16 cellular contexts compared by ENCODE assay signal in the genomic region with DNA sequence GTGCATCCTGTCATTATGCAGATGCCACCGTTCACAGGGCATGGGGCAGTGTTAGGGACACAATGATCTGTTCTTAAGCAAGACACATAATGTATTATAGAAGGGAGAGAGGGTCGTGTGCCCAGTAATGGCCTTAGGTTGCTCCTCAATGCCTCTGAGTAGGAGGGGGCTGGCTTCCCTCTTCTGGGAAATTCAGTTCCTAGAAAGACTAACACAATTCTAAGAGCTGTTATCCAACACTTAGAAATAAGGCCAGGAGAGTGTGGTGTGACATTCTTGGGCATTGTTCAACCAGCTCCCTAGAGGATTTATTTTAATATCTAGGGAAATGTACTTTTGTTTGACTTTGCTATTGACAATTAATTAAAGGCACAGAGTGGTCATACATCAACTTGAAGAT.
"Had no signal": no experiment of that assay in that cellular context is flagged by ENCODE, and none has a peak within 500 bp of the region (broad histone marks: within the 10 kb centered on the region; RNA-seq: fewer than 3 reads in every experiment).

No MANE protein-coding gene starts in this region.

- H3K4me1 Mint-ChIP-seq: central memory CD8-positive, alpha-beta T cell had no signal

- H3K36me3 Mint-ChIP-seq: natural killer cell treated with Interleukin-12 subunit alpha and Interleukin-12 subunit beta and Interleukin-15 and Interleukin-18, amount 100 ng/mL, for 72 hours had no signal

- H3K4me3 Mint-ChIP-seq: activated CD8-positive, alpha-beta T cell treated with anti-CD3 and anti-CD28 coated beads, Interleukin-2, amount 10 ng/mL, durations not matched to agents 7 days and 5 days; activated naive CD8-positive, alpha-beta T cell; central memory CD8-positive, alpha-beta T cell; natural killer cell treated with Interleukin-12 subunit alpha and Interleukin-12 subunit beta and Interleukin-15 and Interleukin-18, amount 100 ng/mL, for 72 hours had no signal

- H3K27me3 Mint-ChIP-seq: activated naive CD8-positive, alpha-beta T cell; central memory CD8-positive, alpha-beta T cell; natural killer cell treated with Interleukin-12 subunit alpha and Interleukin-12 subunit beta and Interleukin-15 and Interleukin-18, amount 100 ng/mL, for 72 hours had no signal

- H3K27me3 ChIP-seq: adrenal gland, ascending aorta, brain microvascular endothelial cell, esophagus squamous epithelium, gastrocnemius medialis, upper lobe of right lung had no signal

- ATAC-seq: activated CD8-positive, alpha-beta T cell treated with anti-CD3 and anti-CD28 coated beads, Interleukin-2, amount 10 ng/mL, durations not matched to agents 7 days and 5 days; gastrocnemius medialis; natural killer cell treated with Interleukin-12 subunit alpha and Interleukin-12 subunit beta and Interleukin-15 and Interleukin-18, amount 100 ng/mL, for 72 hours; stimulated activated naive CD8-positive, alpha-beta T cell treated with anti-CD3 and anti-CD28 coated beads, Interleukin-15, Interleukin-2, amounts not matched to agents 100 U/mL and 50 U/mL, for 24 hours; upper lobe of right lung had no signal

- H3K4me3 ChIP-seq: adrenal gland, ascending aorta, esophagus squamous epithelium, gastrocnemius medialis, prostate gland, upper lobe of right lung had no signal

- H3K27ac Mint-ChIP-seq: activated CD8-positive, alpha-beta T cell treated with anti-CD3 and anti-CD28 coated beads, Interleukin-2, amount 10 ng/mL, durations not matched to agents 7 days and 5 days; activated naive CD8-positive, alpha-beta T cell; natural killer cell treated with Interleukin-12 subunit alpha and Interleukin-12 subunit beta and Interleukin-15 and Interleukin-18, amount 100 ng/mL, for 72 hours had no signal

- H3K4me1 ChIP-seq: ascending aorta, esophagus squamous epithelium, gastrocnemius medialis, prostate gland, upper lobe of right lung had no signal

- DNase-seq: activated CD4-positive, alpha-beta T cell treated with anti-CD3 and anti-CD28 coated beads for 1 hour; activated CD4-positive, alpha-beta T cell treated with anti-CD3 and anti-CD28 coated beads, Interleukin-2, amount 50 U/mL, for 1 hour; activated CD8-positive, alpha-beta T cell treated with anti-CD3 and anti-CD28 coated beads, Interleukin-2, amount 10 ng/mL, durations not matched to agents 7 days and 5 days; adrenal gland; brain microvascular endothelial cell; esophagus squamous epithelium; gastrocnemius medialis; stimulated activated CD4-positive, alpha-beta T cell treated with anti-CD3 and anti-CD28 coated beads, Interleukin-4, amount 100 ng/mL, for 24 hours; stimulated activated naive CD8-positive, alpha-beta T cell treated with anti-CD3 and anti-CD28 coated beads, Interleukin-15, Interleukin-2, amounts not matched to agents 100 U/mL and 50 U/mL, for 24 hours; T-helper 1 cell; upper lobe of right lung had no signal

- H3K36me3 ChIP-seq: adrenal gland, ascending aorta, brain microvascular endothelial cell, esophagus squamous epithelium, gastrocnemius medialis, prostate gland, upper lobe of right lung had no signal

- H3K9me3 Mint-ChIP-seq: central memory CD8-positive, alpha-beta T cell; natural killer cell treated with Interleukin-12 subunit alpha and Interleukin-12 subunit beta and Interleukin-15 and Interleukin-18, amount 100 ng/mL, for 72 hours had no signal

- H3K9me3 ChIP-seq: adrenal gland, ascending aorta, esophagus squamous epithelium, gastrocnemius medialis, prostate gland, upper lobe of right lung had no signal

- H3K27ac ChIP-seq: adrenal gland, ascending aorta, brain microvascular endothelial cell, esophagus squamous epithelium, gastrocnemius medialis, prostate gland, upper lobe of right lung had no signal
